Comparison of ENCODE assay signal across 1 cellular context in genomic region chr9:33221568-33221884, GRCh38.
TF ChIP-seq lines count a peak whose summit lies in the region.

No MANE protein-coding gene starts in this region.

TF ChIP-seq in IMR-90, 13 proteins besides CTCF, POLR2A, EP300 and RAD21:
- TF ChIP-seq SMC3 (IDR thresholded peaks at IDR 0.05; ENCODE audit: low read depth, low read length) = no peak
- no peak for TF ChIP-seq BHLHE40 (IDR thresholded peaks at IDR 0.05; ENCODE audit: low read depth, low read length)
- TF ChIP-seq CHD1 (IDR thresholded peaks at IDR 0.05; ENCODE audit: low read depth, low read length) = no peak
- no peak for TF ChIP-seq MAFK (IDR thresholded peaks at IDR 0.05; ENCODE audit: low read depth, low read length)
- TF ChIP-seq CEBPB (IDR thresholded peaks at IDR 0.05; ENCODE audit: low read depth, low read length) = no peak
- TF ChIP-seq FOS (IDR thresholded peaks at IDR 0.05; ENCODE audit: low read depth, low read length) = no peak
- TF ChIP-seq, protein P1, sequence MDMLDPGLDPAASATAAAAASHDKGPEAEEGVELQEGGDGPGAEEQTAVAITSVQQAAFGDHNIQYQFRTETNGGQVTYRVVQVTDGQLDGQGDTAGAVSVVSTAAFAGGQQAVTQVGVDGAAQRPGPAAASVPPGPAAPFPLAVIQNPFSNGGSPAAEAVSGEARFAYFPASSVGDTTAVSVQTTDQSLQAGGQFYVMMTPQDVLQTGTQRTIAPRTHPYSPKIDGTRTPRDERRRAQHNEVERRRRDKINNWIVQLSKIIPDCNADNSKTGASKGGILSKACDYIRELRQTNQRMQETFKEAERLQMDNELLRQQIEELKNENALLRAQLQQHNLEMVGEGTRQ (IDR thresholded peaks at IDR 0.05; ENCODE audit: low read depth, low read length) = no peak
- TF ChIP-seq, protein P2, sequence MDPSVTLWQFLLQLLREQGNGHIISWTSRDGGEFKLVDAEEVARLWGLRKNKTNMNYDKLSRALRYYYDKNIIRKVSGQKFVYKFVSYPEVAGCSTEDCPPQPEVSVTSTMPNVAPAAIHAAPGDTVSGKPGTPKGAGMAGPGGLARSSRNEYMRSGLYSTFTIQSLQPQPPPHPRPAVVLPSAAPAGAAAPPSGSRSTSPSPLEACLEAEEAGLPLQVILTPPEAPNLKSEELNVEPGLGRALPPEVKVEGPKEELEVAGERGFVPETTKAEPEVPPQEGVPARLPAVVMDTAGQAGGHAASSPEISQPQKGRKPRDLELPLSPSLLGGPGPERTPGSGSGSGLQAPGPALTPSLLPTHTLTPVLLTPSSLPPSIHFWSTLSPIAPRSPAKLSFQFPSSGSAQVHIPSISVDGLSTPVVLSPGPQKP (IDR thresholded peaks at IDR 0.05; ENCODE audit: borderline replicate concordance, low read depth, low read length) = no peak
TF ChIP-seq in IMR-90: peak in this region for 0.
